In genomic region chr11:102322560-102322959, GRCh38 we compare ENCODE assay signal across 16 cellular contexts. TPM values are rescaled to one million over a fixed set of nuclear protein-coding genes. Genes with fewer than 3 reads are reported as not detected.
DNase-seq lines count a peak whose midpoint lies in the region; ATAC-seq and TF ChIP-seq lines count a peak whose summit lies in the region.
"Had no signal": no experiment of that assay in that cellular context is flagged by ENCODE, and none has a peak within 500 bp of the region (broad histone marks: within the 10 kb centered on the region; RNA-seq: fewer than 3 reads in every experiment).

No MANE protein-coding gene starts in this region.

- no peak overlapping the region for H2AFZ ChIP-seq in SU-DHL-6 (ENCODE audit: low read depth, low read length, severe bottlenecking)

- peaks cover 36 to 73% (median 50%) of the 10 kb centered on the region in 4 donors for H3K4me1 Mint-ChIP-seq in CD4-positive, alpha-beta memory T cell

- H3K9ac ChIP-seq in SU-DHL-6 (ENCODE audit: low read length): peak overlapping the region; percentile 35

- H3K36me3 Mint-ChIP-seq in CD4-positive, alpha-beta memory T cell: peaks cover 59 to 69% of the 10 kb centered on the region in 2 donors

- peaks cover 26% of the 10 kb centered on the region for H3K36me3 ChIP-seq in CD4-positive, alpha-beta memory T cell (ENCODE audit: insufficient read depth, low read length)
- H3K36me3 ChIP-seq in SU-DHL-6 (ENCODE audit: low read length) (peaks cover 59% of the 10 kb centered on the region), A673 (ENCODE audit: insufficient read depth, low read length, poor library complexity, severe bottlenecking) (no peaks in the 10 kb centered on the region)

- H3K4me3 Mint-ChIP-seq in CD4-positive, alpha-beta memory T cell: peak overlapping the region; percentile 74 to 87 (median 78)

- H3K9me3 Mint-ChIP-seq in CD4-positive, alpha-beta memory T cell: no peaks in the 10 kb centered on the region

- no peak for ATAC-seq in HG02885 (IDR thresholded peaks at IDR 0.05; ENCODE audit: poor library complexity, unreplicated experiment)
- no peak for ATAC-seq in GM21576 (IDR thresholded peaks at IDR 0.05; ENCODE audit: unreplicated experiment)
- ATAC-seq: K562 had no signal

- POLR2A ChIA-PET in CD4-positive, alpha-beta memory T cell (lab: Charles Lee; ENCODE audit: partially characterized antibody): interaction anchor here (0.6 to 4.9 kb wide), 5 partner anchors 9 to 33 kb away, joined by 3 to 45 read pairs (median 8); no protein-coding TSS in a partner anchor
- POLR2A ChIA-PET in A673 (lab: Charles Lee; ENCODE audit: low non-redundant PET): no interaction called here

- H3K4me1 ChIP-seq in CD4-positive, alpha-beta memory T cell (ENCODE audit: insufficient read depth, low read length): peaks cover 64% of the 10 kb centered on the region
- peaks cover 4% of the 10 kb centered on the region for H3K4me1 ChIP-seq in A673 (ENCODE audit: insufficient read depth, low read length, poor library complexity, severe bottlenecking)

- CTCF ChIA-PET in CD4-positive, alpha-beta memory T cell (lab: Charles Lee; ENCODE audit: partially characterized antibody): interaction anchor here (0.9 to 18.2 kb wide), 4 partner anchors 17 to 29 kb away, joined by 3 to 654 read pairs (median 11); no protein-coding TSS in a partner anchor
- CTCF ChIA-PET in A673 (lab: Charles Lee): no interaction called here

- peak in 2 of 5 donors; percentile 28 to 44 for DNase-seq in CD4-positive, alpha-beta memory T cell
- DNase-seq in kidney tubule cell (ENCODE audit: low spot score): peak; percentile 13
- DNase-seq in A673 (ENCODE audit: low spot score): no peak
- no peak for DNase-seq in stimulated activated CD4-positive, alpha-beta T cell treated with anti-CD3 and anti-CD28 coated beads, Interleukin-4, amount 100 ng/mL, for 1 hour
- DNase-seq: anterior cingulate cortex, dorsolateral prefrontal cortex, NCI-H1694, NCI-H524 treated with DMSO at 0.1 percent for 48 hours, occipital lobe, RPMI8226, substantia nigra had no signal

- peak overlapping the region; percentile 79 to 94 (median 87) for H3K27ac Mint-ChIP-seq in CD4-positive, alpha-beta memory T cell

- intact Hi-C loops in CD4-positive, alpha-beta memory T cell (cut with micrococcal nuclease): loop anchor here (1.0 kb wide), 1 partner anchor 28 kb away; no protein-coding TSS in a partner anchor
- intact Hi-C loops in A673 (cut with micrococcal nuclease; ENCODE audit: unreplicated experiment): no loop called here

- no TSS peak for BruUV-seq in A673 (replicated peaks; lab: Mats Ljungman, UMichigan)

- peak overlapping the region; percentile 22 to 48 for H3K4me3 ChIP-seq in CD4-positive, alpha-beta memory T cell (ENCODE audit: low read length in 2 of 2)
- H3K4me3 ChIP-seq in GM08714 (ENCODE audit: low read length) (peak overlapping the region; percentile 99; the same call in 1 of the 2 replicates), SU-DHL-6 (ENCODE audit: insufficient read depth, low read length, poor library complexity, severe bottlenecking) (no peak overlapping the region), A673 (ENCODE audit: low read depth, low read length, poor library complexity, severe bottlenecking) (no peak overlapping the region)
- H3K4me3 ChIP-seq: dorsolateral prefrontal cortex, K562 had no signal

- H3F3A ChIP-seq in SU-DHL-6 (ENCODE audit: insufficient read depth): peaks cover 77% of the 10 kb centered on the region

- H3K27ac ChIP-seq in CD4-positive, alpha-beta memory T cell (ENCODE audit: low read depth, low read length): peak overlapping the region; percentile 61
- peak overlapping the region; percentile 94 for H3K27ac ChIP-seq in SU-DHL-6 (ENCODE audit: low read depth, low read length)
- H3K27ac ChIP-seq in A673 (ENCODE audit: low read depth, low read length, poor library complexity, severe bottlenecking): no peak overlapping the region
- H3K27ac ChIP-seq: dorsolateral prefrontal cortex had no signal

- H3K9me3 ChIP-seq in CD4-positive, alpha-beta memory T cell (ENCODE audit: control insufficient read depth in 1 of 2, low read length in 2 of 2): no peaks in the 10 kb centered on the region
- H3K9me3 ChIP-seq in SU-DHL-6 (ENCODE audit: insufficient read depth, low read length): no peaks in the 10 kb centered on the region
- no peaks in the 10 kb centered on the region for H3K9me3 ChIP-seq in A673 (ENCODE audit: low read depth, low read length, poor library complexity, severe bottlenecking)

- no peaks in the 10 kb centered on the region for H3K9me2 ChIP-seq in SU-DHL-6 (replicated peaks; ENCODE audit: insufficient read depth, low read length)

- H4K20me1 ChIP-seq in SU-DHL-6 (ENCODE audit: low read depth, low read length): peaks cover 14% of the 10 kb centered on the region; the same call in 1 of the 2 replicates

- TF ChIP-seq CTCF in SU-DHL-6 (IDR thresholded peaks at IDR 0.05; ENCODE audit: insufficient read depth, low read length, poor library complexity, severe bottlenecking): no peak
- TF ChIP-seq CTCF in A673 (conservative IDR thresholded peaks at IDR 0.05; ENCODE audit: low read depth, low read length): no peak

- peaks cover 88% of the 10 kb centered on the region for H3K79me2 ChIP-seq in SU-DHL-6 (ENCODE audit: insufficient read depth, low read length)

- peak overlapping the region; percentile 93 for H3K4me2 ChIP-seq in SU-DHL-6 (ENCODE audit: low read depth, low read length, poor library complexity, severe bottlenecking)

- H3K27me3 Mint-ChIP-seq in CD4-positive, alpha-beta memory T cell: no peaks in the 10 kb centered on the region

- no peaks in the 10 kb centered on the region for H3K27me3 ChIP-seq in CD4-positive, alpha-beta memory T cell (ENCODE audit: insufficient read depth, low read length)
- H3K27me3 ChIP-seq in SU-DHL-6 (ENCODE audit: low read length) (no peaks in the 10 kb centered on the region), A673 (replicated peaks; ENCODE audit: insufficient read depth, low read depth, low read length, poor library complexity) (no peaks in the 10 kb centered on the region)
- H3K27me3 ChIP-seq: dorsolateral prefrontal cortex had no signal

RNA-seq across cellular contexts. Expression of gene BIRC3, which starts 5.3 kb away (rescaled TPM):
- total RNA-seq in CD4-positive, alpha-beta memory T cell: 100 to 1,000 TPM; 197 to 198 TPM
- polyA plus RNA-seq in CD4-positive, alpha-beta memory T cell: 10 to 100 TPM; 82.5 to 86.3 TPM
- total RNA-seq in A673 (2021): 2.5 and 2.8 TPM in 2 replicates

RNA-seq across cellular contexts. Expression of gene BIRC2, which starts 24.5 kb away (rescaled TPM):
- total RNA-seq in CD4-positive, alpha-beta memory T cell: 10 to 100 TPM; 60.9 to 61.2 TPM
- polyA plus RNA-seq in CD4-positive, alpha-beta memory T cell: 10 to 100 TPM; 28.8 to 33.4 TPM
- total RNA-seq in A673 (2021): 32.0 and 36.3 TPM in 2 replicates

Comparison
In these comparisons a context has a peak if more than half of its experiments do, and no peak if none do; other contexts are left out.
1. H3K4me3 ChIP-seq: peak in CD4-positive, alpha-beta memory T cell (2 of 2) and GM08714 (single experiment); none in SU-DHL-6 (single experiment) and A673 (single experiment).
2. RNA of gene BIRC3, which starts 5.3 kb away (total RNA-seq): 197 to 198 TPM in CD4-positive, alpha-beta memory T cell; 2.5 to 2.8 TPM in A673; every median in the first group is over 10 times any median in the second.